In the genomic region with DNA sequence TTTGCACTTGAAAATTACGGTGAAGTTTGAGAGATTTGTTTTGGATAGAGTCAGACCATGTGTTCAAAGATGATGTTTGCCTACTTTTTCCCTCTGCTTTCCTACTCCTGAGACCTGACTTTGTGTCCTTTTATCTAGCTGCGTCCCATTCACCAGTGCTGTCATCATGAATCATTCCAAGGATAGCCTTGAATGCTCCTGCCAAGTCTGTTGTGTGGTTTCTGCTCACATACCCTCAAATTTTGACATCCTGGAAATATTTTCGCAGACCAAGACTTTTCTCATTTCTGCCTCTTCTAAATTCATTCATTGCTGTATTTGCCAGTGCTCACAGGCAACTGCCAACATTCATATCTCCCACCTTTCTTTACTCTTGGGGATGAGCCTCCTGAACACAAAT, we compare ENCODE assay signal across 17 cellular contexts.
DNase-seq lines count a peak whose midpoint lies in the region; ATAC-seq and TF ChIP-seq lines count a peak whose summit lies in the region.
"Had no signal": no experiment of that assay in that cellular context is flagged by ENCODE, and none has a peak within 500 bp of the region (broad histone marks: within the 10 kb centered on the region; RNA-seq: fewer than 3 reads in every experiment).

No MANE protein-coding gene starts in this region.

- TF ChIP-seq CTCF in RWPE1 (conservative IDR thresholded peaks at IDR 0.05; ENCODE audit: low read depth), result no peak
- TF ChIP-seq CTCF in epithelial cell of esophagus (IDR thresholded peaks at IDR 0.05; ENCODE audit: insufficient read depth, low read depth, low read length, missing control alignments), result no peak
- no peak for TF ChIP-seq CTCF in smooth muscle cell (IDR thresholded peaks at IDR 0.05; ENCODE audit: borderline replicate concordance, insufficient read depth, poor library complexity, severe bottlenecking)
- no peak for TF ChIP-seq CTCF in type B pancreatic cell (conservative IDR thresholded peaks at IDR 0.05)
- no peak for TF ChIP-seq CTCF in PC-9 (conservative IDR thresholded peaks at IDR 0.05)

- H3K4me1 ChIP-seq in smooth muscle cell (ENCODE audit: low read depth) (peaks cover 2% of the 10 kb centered on the region), PC-9 (replicated peaks; ENCODE audit: insufficient read depth) (no peaks in the 10 kb centered on the region)
- H3K4me1 ChIP-seq: ascending aorta had no signal

- H2AFZ ChIP-seq in smooth muscle cell (ENCODE audit: low read depth) (no peak overlapping the region), PC-9 (no peak overlapping the region)

- CTCF ChIA-PET in RWPE1 (lab: Yijun Ruan, JAX), result interaction anchor here (0.6 to 3.1 kb wide), 3 partner anchors 13 to 197 kb away, joined by 3 to 12 read pairs (median 3); partner anchors contain the start of gene CARMIL1
- CTCF ChIA-PET in PC-9 (lab: Charles Lee), result no interaction called here

- 61% methylated on average over 3 of the region's 3 CpGs for WGBS in smooth muscle cell (ENCODE audit: low lambda C conversion rate)

- H3K4me1 Mint-ChIP-seq in type B pancreatic cell (ENCODE audit: unreplicated experiment), result no peaks in the 10 kb centered on the region
- H3K4me1 Mint-ChIP-seq: immature natural killer cell had no signal

- H3K4me3 Mint-ChIP-seq in type B pancreatic cell, result no peak overlapping the region
- H3K4me3 Mint-ChIP-seq: immature natural killer cell; naive thymus-derived CD4-positive, alpha-beta T cell had no signal

- POLR2A ChIA-PET in RWPE1 (lab: Yijun Ruan, JAX; ENCODE audit: low non-redundant PET), result no interaction called here
- POLR2A ChIA-PET in PC-9 (lab: Charles Lee; ENCODE audit: unreplicated experiment), result no interaction called here

- H3K79me2 ChIP-seq in smooth muscle cell (ENCODE audit: low read depth) (no peaks in the 10 kb centered on the region), PC-9 (ENCODE audit: low read depth) (no peaks in the 10 kb centered on the region)

- H3K4me3 ChIP-seq in epithelial cell of esophagus (ENCODE audit: low read length) (no peak overlapping the region), smooth muscle cell (no peak overlapping the region), PC-9 (no peak overlapping the region)
- H3K4me3 ChIP-seq: ascending aorta, heart left ventricle, thoracic aorta had no signal

- no peaks in the 10 kb centered on the region for H3K9me3 ChIP-seq in smooth muscle cell (replicated peaks; ENCODE audit: low read depth)
- no peaks in the 10 kb centered on the region for H3K9me3 ChIP-seq in PC-9 (ENCODE audit: insufficient read depth, low read depth)
- H3K9me3 ChIP-seq: ascending aorta, heart left ventricle, thoracic aorta had no signal

- H4K20me1 ChIP-seq in smooth muscle cell (ENCODE audit: low read depth) (no peaks in the 10 kb centered on the region), PC-9 (ENCODE audit: insufficient read depth) (no peaks in the 10 kb centered on the region)

- H3K36me3 ChIP-seq in smooth muscle cell (ENCODE audit: low read depth) (no peaks in the 10 kb centered on the region), PC-9 (ENCODE audit: low read depth) (0 out of 2 replicates have a peak, but pooled peaks cover 4% of the 10 kb centered on the region)

- H3K9me3 Mint-ChIP-seq in type B pancreatic cell, result no peaks in the 10 kb centered on the region
- H3K9me3 Mint-ChIP-seq: immature natural killer cell; naive thymus-derived CD4-positive, alpha-beta T cell had no signal

- H3K27me3 Mint-ChIP-seq in type B pancreatic cell, result no peaks in the 10 kb centered on the region
- H3K27me3 Mint-ChIP-seq: naive thymus-derived CD4-positive, alpha-beta T cell had no signal

- BruUV-seq in PC-9 (replicated peaks; lab: Mats Ljungman, UMichigan), result no TSS peak

- no peaks in the 10 kb centered on the region; the same call in 1 of the 2 replicates for H3K9me2 ChIP-seq in PC-9 (ENCODE audit: insufficient read depth)

- H3K4me2 ChIP-seq in smooth muscle cell, result peak overlapping the region; percentile 33
- H3K4me2 ChIP-seq in PC-9, result no peak overlapping the region

- H3K27me3 ChIP-seq in smooth muscle cell (ENCODE audit: low read depth) (no peaks in the 10 kb centered on the region), PC-9 (ENCODE audit: insufficient read depth, low read depth) (no peaks in the 10 kb centered on the region)
- H3K27me3 ChIP-seq: ascending aorta, heart left ventricle had no signal

- DNase-seq in HCEC 1CT (peak; percentile 69), RWPE1 (ENCODE audit: low spot score) (peak; percentile 8), epithelial cell of esophagus (ENCODE audit: low read depth) (peak; percentile 66), smooth muscle cell (lab: John Stamatoyannopoulos, UW; ENCODE audit: unreplicated experiment) (no peak), type B pancreatic cell (ENCODE audit: extremely low spot score, unreplicated experiment) (no peak), PC-9 (no peak)
- DNase-seq: activated CD4-positive, CD25-positive, alpha-beta regulatory T cell; C1 segment of cervical spinal cord; heart left ventricle; immature natural killer cell; naive thymus-derived CD4-positive, alpha-beta T cell; NCI-H1436 treated with DMSO at 0.1 percent for 48 hours; posterior cingulate gyrus; small intestine had no signal

- H3K9ac ChIP-seq in smooth muscle cell (ENCODE audit: low read depth), result no peak overlapping the region

- intact Hi-C loops in PC-9 (cut with micrococcal nuclease; ENCODE audit: unreplicated experiment), result no loop called here

- H3K27ac ChIP-seq in RWPE1, result no peak overlapping the region
- peak overlapping the region; percentile 33 for H3K27ac ChIP-seq in smooth muscle cell (ENCODE audit: low read depth)
- no peak overlapping the region for H3K27ac ChIP-seq in PC-9
- H3K27ac ChIP-seq: ascending aorta, heart left ventricle, thoracic aorta had no signal

- no peaks in the 10 kb centered on the region for H3F3A ChIP-seq in smooth muscle cell (ENCODE audit: low read depth)
- no peaks in the 10 kb centered on the region; the same call in 1 of the 2 replicates for H3F3A ChIP-seq in PC-9 (ENCODE audit: insufficient read depth, low read depth)

- no peak overlapping the region for H3K27ac Mint-ChIP-seq in type B pancreatic cell
- H3K27ac Mint-ChIP-seq: immature natural killer cell had no signal

- H3K36me3 Mint-ChIP-seq in type B pancreatic cell, result peaks cover 22% of the 10 kb centered on the region
- H3K36me3 Mint-ChIP-seq: immature natural killer cell had no signal

- ATAC-seq in HG03460 (IDR thresholded peaks at IDR 0.05; ENCODE audit: unreplicated experiment), result no peak
- ATAC-seq: heart left ventricle; naive thymus-derived CD4-positive, alpha-beta T cell had no signal

Comparison
In these comparisons a context has a peak if more than half of its experiments do, and no peak if none do; other contexts are left out.
1. DNase-seq: peak in HCEC 1CT (single experiment), RWPE1 (single experiment) and epithelial cell of esophagus (single experiment); none in smooth muscle cell (single experiment), type B pancreatic cell (single experiment) and PC-9 (0 of 2).